In genomic region chr1:228740543-228740942, GRCh38 we compare ENCODE assay signal across 16 cellular contexts. TPM values are rescaled to one million over a fixed set of nuclear protein-coding genes. Genes with fewer than 3 reads are reported as not detected.
DNase-seq lines count a peak whose midpoint lies in the region; ATAC-seq and TF ChIP-seq lines count a peak whose summit lies in the region.
"Had no signal": no experiment of that assay in that cellular context is flagged by ENCODE, and none has a peak within 500 bp of the region (broad histone marks: within the 10 kb centered on the region; RNA-seq: fewer than 3 reads in every experiment).

No MANE protein-coding gene starts in this region.

- no peaks in the 10 kb centered on the region; the same call in 2 of the 3 replicates for H3K9me3 Mint-ChIP-seq in GM23338

- no peak overlapping the region for H2BK12ac ChIP-seq in trophoblast cell (ENCODE audit: low read length)

- H3K27ac ChIP-seq in liver (ENCODE audit: low read depth in 1 of 2, low read length in 2 of 2) (peak overlapping the region; percentile 19 to 51), right lobe of liver (no peak overlapping the region), left lung (peak overlapping the region in 1 of 2 donors; percentile 24), trophoblast cell (ENCODE audit: low read depth, low read length) (peak overlapping the region; percentile 5), upper lobe of right lung (no peak overlapping the region), colonic mucosa (no peak overlapping the region), GM23338 (ENCODE audit: low read depth) (no peak overlapping the region), right atrium auricular region (no peak overlapping the region)
- H3K27ac ChIP-seq: HL-60 had no signal

- TF ChIP-seq CTCF in liver (IDR thresholded peaks at IDR 0.05; ENCODE audit: low read depth, low read length, missing input control), result no peak
- TF ChIP-seq CTCF in right lobe of liver (IDR thresholded peaks at IDR 0.05), result no peak
- TF ChIP-seq CTCF in left lung (IDR thresholded peaks at IDR 0.05), result no peak
- no peak for TF ChIP-seq CTCF in upper lobe of right lung (IDR thresholded peaks at IDR 0.05)
- TF ChIP-seq CTCF in colonic mucosa (IDR thresholded peaks at IDR 0.05), result no peak
- no peak for TF ChIP-seq CTCF in GM23338 (conservative IDR thresholded peaks at IDR 0.05; ENCODE audit: low read depth in 2 of 2)
- TF ChIP-seq CTCF in right atrium auricular region (IDR thresholded peaks at IDR 0.05), result no peak

- H2AK5ac ChIP-seq in trophoblast cell (ENCODE audit: low read length), result no peak overlapping the region

- no peaks in the 10 kb centered on the region for H3F3A ChIP-seq in GM23338 (replicated peaks; ENCODE audit: low read depth)

- H2BK120ac ChIP-seq in trophoblast cell (ENCODE audit: insufficient read depth, low read length, poor library complexity), result no peak overlapping the region

- peaks cover 12% of the 10 kb centered on the region for H3K36me3 Mint-ChIP-seq in GM23338 (ENCODE audit: low read depth)

- no peak overlapping the region for H4K91ac ChIP-seq in trophoblast cell (ENCODE audit: low read depth, low read length)

- H3K23ac ChIP-seq in trophoblast cell (ENCODE audit: low read length), result no peak overlapping the region

- TF ChIP-seq POLR2A in right lobe of liver (IDR thresholded peaks at IDR 0.05), result no peak

- ATAC-seq in right lobe of liver, result no peak
- ATAC-seq in left lung, result peak; percentile 50
- peak; percentile 34 for ATAC-seq in upper lobe of right lung
- no peak for ATAC-seq in GM23338

- intact Hi-C loops in right lobe of liver (cut with DNase I), result no loop called here
- intact Hi-C loops in left lung (cut with DNase I), result no loop called here
- intact Hi-C loops in upper lobe of right lung (cut with DNase I), result no loop called here
- intact Hi-C loops in colonic mucosa (cut with DNase I), result no loop called here

- H3K79me2 ChIP-seq in trophoblast cell (ENCODE audit: control insufficient read depth, insufficient read depth, low read length, poor library complexity) (peaks cover 32% of the 10 kb centered on the region), GM23338 (replicated peaks; ENCODE audit: insufficient read depth) (no peaks in the 10 kb centered on the region)

- 53% methylated on average over 2 of the region's 2 CpGs for WGBS in liver
- 27% methylated on average over 2 of the region's 2 CpGs for WGBS in right lobe of liver (ENCODE audit: insufficient coverage, low coverage, low lambda C conversion rate, missing lambda C conversion rate)
- no CpG with 5 or more reads among the region's 2 CpGs for WGBS in trophoblast cell (ENCODE audit: extremely low coverage, insufficient coverage, insufficient read length)

- H3K4me3 ChIP-seq in liver (ENCODE audit: low read depth in 1 of 3, low read length in 3 of 3), result no peak overlapping the region
- no peak overlapping the region for H3K4me3 ChIP-seq in right lobe of liver
- H3K4me3 ChIP-seq in left lung, result no peak overlapping the region
- no peak overlapping the region for H3K4me3 ChIP-seq in trophoblast cell (ENCODE audit: low read depth, low read length)
- H3K4me3 ChIP-seq in upper lobe of right lung, result no peak overlapping the region
- no peak overlapping the region for H3K4me3 ChIP-seq in colonic mucosa
- H3K4me3 ChIP-seq in GM23338, result no peak overlapping the region
- H3K4me3 ChIP-seq in right atrium auricular region, result no peak overlapping the region

- no peak overlapping the region for H3K14ac ChIP-seq in trophoblast cell (ENCODE audit: low read length)

- H3K4me1 ChIP-seq in liver (ENCODE audit: control insufficient read depth in 4 of 4, insufficient read depth in 4 of 4, low read length in 3 of 4) (peaks cover 12 to 45% (median 35%) of the 10 kb centered on the region in 4 donors), right lobe of liver (peaks cover 0 to 50% (median 21%) of the 10 kb centered on the region in 4 donors), left lung (peaks cover 12 to 48% of the 10 kb centered on the region in 2 donors), trophoblast cell (ENCODE audit: control insufficient read depth in 1 of 2, insufficient read depth in 2 of 2, low read length in 2 of 2) (peaks cover 13 to 16% of the 10 kb centered on the region in 2 experiments), upper lobe of right lung (peaks cover 35% of the 10 kb centered on the region), colonic mucosa (no peaks in the 10 kb centered on the region), GM23338 (ENCODE audit: insufficient read depth) (peaks cover 10% of the 10 kb centered on the region), right atrium auricular region (peaks cover 0 to 10% of the 10 kb centered on the region in 2 donors)

- no peak overlapping the region for H3K4me3 Mint-ChIP-seq in GM23338

- DNase-seq in right lobe of liver (no peak), left lung (no peak), trophoblast cell (no peak), upper lobe of right lung (no peak), colonic mucosa (no peak), GM23338 (ENCODE audit: low spot score) (no peak), right atrium auricular region (ENCODE audit: low spot score) (no peak)
- DNase-seq: C1 segment of cervical spinal cord, COR-L47, DMS153, EL, NCI-H2107, NCI-H345, NCI-H69 had no signal

- H4K20me1 ChIP-seq in GM23338 (replicated peaks; ENCODE audit: insufficient read depth), result no peaks in the 10 kb centered on the region

- peaks cover 13% of the 10 kb centered on the region for H3K27me3 Mint-ChIP-seq in GM23338 (ENCODE audit: insufficient read depth, low read depth, poor library complexity)

- no peak overlapping the region for H4K8ac ChIP-seq in trophoblast cell (ENCODE audit: low read depth, low read length)

- H3K27me3 ChIP-seq in liver (ENCODE audit: control insufficient read depth in 4 of 4, insufficient read depth in 4 of 4, low read length in 3 of 4) (no peaks in the 10 kb centered on the region), right lobe of liver (no peaks in the 10 kb centered on the region), left lung (peaks cover 0 to 9% of the 10 kb centered on the region in 2 donors), trophoblast cell (ENCODE audit: insufficient read depth, low read length) (no peaks in the 10 kb centered on the region), upper lobe of right lung (no peaks in the 10 kb centered on the region), colonic mucosa (no peaks in the 10 kb centered on the region), GM23338 (ENCODE audit: insufficient read depth) (peaks cover 25% of the 10 kb centered on the region), right atrium auricular region (no peaks in the 10 kb centered on the region)

- H2BK5ac ChIP-seq in trophoblast cell (ENCODE audit: low read depth, low read length, poor library complexity), result no peak overlapping the region

- peaks cover 11% of the 10 kb centered on the region; the same call in 2 of the 3 replicates for H3K4me1 Mint-ChIP-seq in GM23338

- no peak for TF ChIP-seq RAD21 in liver (IDR thresholded peaks at IDR 0.05)

- H3K9me3 ChIP-seq in liver (ENCODE audit: control insufficient read depth in 4 of 4, low read length in 3 of 4) (no peaks in the 10 kb centered on the region), right lobe of liver (no peaks in the 10 kb centered on the region), left lung (no peaks in the 10 kb centered on the region), trophoblast cell (ENCODE audit: insufficient read depth, low read depth, low read length) (peaks cover 2% of the 10 kb centered on the region), upper lobe of right lung (no peaks in the 10 kb centered on the region), colonic mucosa (no peaks in the 10 kb centered on the region), right atrium auricular region (no peaks in the 10 kb centered on the region)

- H3K9me2 ChIP-seq in GM23338 (ENCODE audit: insufficient read depth), result no peaks in the 10 kb centered on the region

- no peak overlapping the region for H3K18ac ChIP-seq in trophoblast cell (ENCODE audit: low read length)

- H3K36me3 ChIP-seq in liver (ENCODE audit: control insufficient read depth in 4 of 4, insufficient read depth in 3 of 4, low read depth in 1 of 4, low read length in 3 of 4), result peaks cover 1 to 26% (median 23%) of the 10 kb centered on the region in 4 donors
- peaks cover 0 to 39% (median 10%) of the 10 kb centered on the region in 4 donors for H3K36me3 ChIP-seq in right lobe of liver
- peaks cover 0 to 43% of the 10 kb centered on the region in 2 donors for H3K36me3 ChIP-seq in left lung
- H3K36me3 ChIP-seq in trophoblast cell (ENCODE audit: control insufficient read depth in 1 of 2, insufficient read depth in 2 of 2, low read length in 2 of 2), result peaks cover 36 to 52% of the 10 kb centered on the region in 2 experiments
- peaks cover 28% of the 10 kb centered on the region for H3K36me3 ChIP-seq in upper lobe of right lung
- no peaks in the 10 kb centered on the region for H3K36me3 ChIP-seq in colonic mucosa
- H3K36me3 ChIP-seq in GM23338 (ENCODE audit: insufficient read depth), result no peaks in the 10 kb centered on the region
- H3K36me3 ChIP-seq in right atrium auricular region, result peaks cover 16% of the 10 kb centered on the region

- H3K9ac ChIP-seq in liver (ENCODE audit: low read depth in 1 of 2, low read length in 2 of 2), result no peak overlapping the region
- no peak overlapping the region for H3K9ac ChIP-seq in trophoblast cell (ENCODE audit: low read length)
- no peak overlapping the region for H3K9ac ChIP-seq in colonic mucosa (ENCODE audit: low read depth in 2 of 2, low read length in 2 of 2)

- H3K4me2 ChIP-seq in trophoblast cell (ENCODE audit: low read length), result no peak overlapping the region
- no peak overlapping the region for H3K4me2 ChIP-seq in GM23338

- no peak overlapping the region for H3K27ac Mint-ChIP-seq in GM23338

- H4K12ac ChIP-seq in trophoblast cell (ENCODE audit: low read depth, low read length), result no peak overlapping the region

- H2AFZ ChIP-seq in trophoblast cell (ENCODE audit: insufficient read depth, low read length, poor library complexity) (no peak overlapping the region), GM23338 (no peak overlapping the region)

- peaks cover 28% of the 10 kb centered on the region for H3K79me1 ChIP-seq in trophoblast cell (ENCODE audit: low read length)

- H3K4ac ChIP-seq in trophoblast cell (ENCODE audit: low read depth, low read length), result peak overlapping the region; percentile 64

TF ChIP-seq in liver, 16 proteins besides CTCF, POLR2A, EP300 and RAD21 (continues in another document):
- TF ChIP-seq HNF4A (conservative IDR thresholded peaks at IDR 0.05), result no peak
- TF ChIP-seq TAF1 (conservative IDR thresholded peaks at IDR 0.05), result no peak
- no peak for TF ChIP-seq RXRA (IDR thresholded peaks at IDR 0.05)

RNA-seq across cellular contexts. Expression of gene RHOU, which starts 5.3 kb away (rescaled TPM):
- total RNA-seq in liver (10 to 100 TPM; 11.3 to 12.0 TPM), right lobe of liver (10 to 100 TPM; 16.6 to 22.2 (median 19.6) TPM), left lung (10 to 100 TPM; 18.1 to 18.7 TPM), upper lobe of right lung (21.0 TPM), colonic mucosa (10 to 100 TPM; 13.3 to 24.3 TPM), right atrium auricular region (10 to 100 TPM in 1 of 2 donors, 1 to 10 TPM in 1; 6.0 to 12.2 TPM)
- polyA plus RNA-seq in liver (10 to 100 TPM in 1 of 2 donors, 1 to 10 TPM in 1; 6.4 to 11.8 TPM), GM23338 (2016; fragmentation: Nextera tagmentation; extraction: Ambion mirVana) (0.64 and 0.95 TPM in 2 replicates)
- 150 and 156 TPM in 2 replicates for polyA plus RNA-seq in trophoblast cell (2013)
- 3.7 and 4.4 TPM in 2 replicates for total RNA-seq in GM23338 (2014; rRNA removed; shearing (Covaris generic))

Comparison
In these comparisons a context has a peak if more than half of its experiments do, and no peak if none do; other contexts are left out.
1. H3K27ac ChIP-seq: peak in liver (2 of 2) and trophoblast cell (single experiment); none in right lobe of liver (0 of 3), upper lobe of right lung (single experiment), colonic mucosa (single experiment), GM23338 (single experiment) and right atrium auricular region (0 of 2).
2. ATAC-seq: peak in left lung (single experiment) and upper lobe of right lung (single experiment); none in right lobe of liver (0 of 4) and GM23338 (single experiment).